ENCODE assay signal across 27 cellular contexts in genomic region chr1:38268226-38268625, GRCh38.
"Had no signal": no experiment of that assay in that cellular context is flagged by ENCODE, and none has a peak within 500 bp of the region (broad histone marks: within the 10 kb centered on the region; RNA-seq: fewer than 3 reads in every experiment).

No MANE protein-coding gene starts in this region.

- H3K4me3 Mint-ChIP-seq: activated CD4-positive, alpha-beta memory T cell treated with anti-CD3 and anti-CD28 coated beads, Interleukin-2, amount 10 ng/mL, durations not matched to agents 7 days and 5 days; activated CD4-positive, alpha-beta T cell treated with anti-CD3 and anti-CD28 coated beads, Interleukin-2, amount 10 ng/mL, durations not matched to agents 7 days and 5 days; activated naive CD4-positive, alpha-beta T cell treated with anti-CD3 and anti-CD28 coated beads, Interleukin-2, amount 10 ng/mL, durations not matched to agents 7 days and 5 days; activated naive CD8-positive, alpha-beta T cell treated with anti-CD3 and anti-CD28 coated beads, Interleukin-2, amount 10 ng/mL, durations not matched to agents 7 days and 5 days; activated T-cell treated with anti-CD3 and anti-CD28 coated beads, Interleukin-2, amount 50 U/mL, for 72 hours; T-cell had no signal

- H3K27ac Mint-ChIP-seq: activated CD4-positive, alpha-beta memory T cell treated with anti-CD3 and anti-CD28 coated beads, Interleukin-2, amount 10 ng/mL, durations not matched to agents 7 days and 5 days; activated CD4-positive, alpha-beta T cell treated with anti-CD3 and anti-CD28 coated beads, Interleukin-2, amount 10 ng/mL, durations not matched to agents 7 days and 5 days; activated naive CD4-positive, alpha-beta T cell treated with anti-CD3 and anti-CD28 coated beads, Interleukin-2, amount 10 ng/mL, durations not matched to agents 7 days and 5 days; activated naive CD8-positive, alpha-beta T cell treated with anti-CD3 and anti-CD28 coated beads, Interleukin-2, amount 10 ng/mL, durations not matched to agents 7 days and 5 days; activated T-cell treated with anti-CD3 and anti-CD28 coated beads, Interleukin-2, amount 50 U/mL, for 72 hours; activated T-helper 2 cell treated with anti-CD3 and anti-CD28 coated beads, Interferon-gamma antibody, Interleukin-2, Interleukin-4, amounts not matched to agents 10 μg/mL and 5 μg/mL and 100 μg/mL, durations not matched to agents 14 hours and 24 hours and 36 hours; T-cell had no signal

- H3K27ac ChIP-seq: breast epithelium, SK-N-MC had no signal

- H3K36me3 ChIP-seq: breast epithelium had no signal

- FAIRE-seq: TTC549 had no signal

- H3K4me1 Mint-ChIP-seq: activated CD4-positive, alpha-beta memory T cell treated with anti-CD3 and anti-CD28 coated beads, Interleukin-2, amount 10 ng/mL, durations not matched to agents 7 days and 5 days; activated CD4-positive, alpha-beta T cell treated with anti-CD3 and anti-CD28 coated beads, Interleukin-2, amount 10 ng/mL, durations not matched to agents 7 days and 5 days; activated naive CD4-positive, alpha-beta T cell treated with anti-CD3 and anti-CD28 coated beads, Interleukin-2, amount 10 ng/mL, durations not matched to agents 7 days and 5 days; activated naive CD8-positive, alpha-beta T cell treated with anti-CD3 and anti-CD28 coated beads, Interleukin-2, amount 10 ng/mL, durations not matched to agents 7 days and 5 days; T-cell had no signal

- H3K9me3 ChIP-seq: breast epithelium had no signal

- H3K4me1 ChIP-seq: breast epithelium had no signal

- H3K36me3 Mint-ChIP-seq: activated naive CD4-positive, alpha-beta T cell treated with anti-CD3 and anti-CD28 coated beads, Interleukin-2, amount 10 ng/mL, durations not matched to agents 7 days and 5 days; activated naive CD8-positive, alpha-beta T cell treated with anti-CD3 and anti-CD28 coated beads, Interleukin-2, amount 10 ng/mL, durations not matched to agents 7 days and 5 days; T-cell had no signal

- DNase-seq: activated CD4-positive, alpha-beta memory T cell treated with anti-CD3 and anti-CD28 coated beads, Interleukin-2, amount 10 ng/mL, durations not matched to agents 7 days and 5 days; activated CD4-positive, alpha-beta T cell treated with anti-CD3 and anti-CD28 coated beads, Interleukin-2, amount 10 ng/mL, durations not matched to agents 7 days and 5 days; activated CD4-positive, CD25-positive, alpha-beta regulatory T cell; activated gamma-delta T cell treated with Interleukin-2 at 50 U/mL for 16 hours; activated naive CD4-positive, alpha-beta T cell treated with anti-CD3 and anti-CD28 coated beads, Interleukin-2, amount 10 ng/mL, durations not matched to agents 7 days and 5 days; activated naive CD8-positive, alpha-beta T cell treated with anti-CD3 and anti-CD28 coated beads, Interleukin-2, amount 10 ng/mL, durations not matched to agents 7 days and 5 days; activated T-cell treated with anti-CD3 and anti-CD28 coated beads for 4 hours; activated T-cell treated with anti-CD3 and anti-CD28 coated beads, Interleukin-2, amount 50 U/mL, for 72 hours; caudate nucleus; KG1; NCI-H1092; NCI-H1417; NCI-H1930; NCI-H2171; NCI-H2227 treated with DMSO at 0.1 percent for 48 hours; NCI-H446 treated with DMSO at 0.1 percent for 48 hours; NCI-H524 treated with DMSO at 0.1 percent for 48 hours; NCI-H82; RPMI8226; T-cell; T-helper 2 cell; T1000 had no signal

- H3K9me3 Mint-ChIP-seq: activated CD4-positive, alpha-beta memory T cell treated with anti-CD3 and anti-CD28 coated beads, Interleukin-2, amount 10 ng/mL, durations not matched to agents 7 days and 5 days; activated CD4-positive, alpha-beta T cell treated with anti-CD3 and anti-CD28 coated beads, Interleukin-2, amount 10 ng/mL, durations not matched to agents 7 days and 5 days; activated naive CD4-positive, alpha-beta T cell treated with anti-CD3 and anti-CD28 coated beads, Interleukin-2, amount 10 ng/mL, durations not matched to agents 7 days and 5 days; activated naive CD8-positive, alpha-beta T cell treated with anti-CD3 and anti-CD28 coated beads, Interleukin-2, amount 10 ng/mL, durations not matched to agents 7 days and 5 days; activated T-cell treated with anti-CD3 and anti-CD28 coated beads, Interleukin-2, amount 50 U/mL, for 72 hours; activated T-helper 2 cell treated with anti-CD3 and anti-CD28 coated beads, Interferon-gamma antibody, Interleukin-2, Interleukin-4, amounts not matched to agents 10 μg/mL and 5 μg/mL and 100 μg/mL, durations not matched to agents 14 hours and 24 hours and 36 hours; T-cell had no signal

- H3K4me3 ChIP-seq: breast epithelium, SK-N-MC had no signal

- ATAC-seq: activated T-cell treated with anti-CD3 and anti-CD28 coated beads, Interleukin-2, amount 50 U/mL, for 72 hours; Right ventricle myocardium inferior; T-cell had no signal
